Comparison of ENCODE assay signal across 16 cellular contexts in the genomic region with DNA sequence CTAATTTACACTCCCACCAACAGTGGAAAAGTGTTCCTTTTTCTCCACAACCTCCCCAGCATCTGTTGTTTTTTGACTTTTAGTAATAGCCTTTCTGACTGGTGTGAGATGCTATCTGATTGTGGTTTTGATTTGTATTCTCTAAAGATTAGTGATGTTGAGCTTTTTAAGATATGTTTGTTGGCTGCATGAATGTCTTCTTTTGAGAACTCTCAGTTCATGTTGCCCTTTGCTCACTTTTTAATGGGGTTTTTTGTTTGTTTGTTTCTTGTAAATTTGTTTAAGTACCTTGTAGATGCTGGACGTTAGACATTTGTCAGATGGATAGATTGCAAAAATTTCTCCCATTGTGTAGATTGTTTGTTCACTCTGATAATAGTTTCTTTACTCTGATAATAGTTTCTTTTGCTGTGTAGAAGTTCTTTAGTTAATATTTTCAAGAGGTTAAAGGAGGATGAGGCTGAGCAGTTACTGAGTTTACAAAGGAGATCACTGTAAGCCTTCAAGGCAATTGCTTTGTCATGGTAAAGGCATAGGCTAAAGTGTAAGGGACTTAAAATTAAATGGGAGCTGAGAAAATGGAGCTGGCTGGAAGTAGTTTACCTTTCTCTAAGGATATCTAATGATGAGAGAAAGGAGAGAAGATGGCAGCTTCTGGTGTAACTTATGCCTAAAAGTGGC.
"Had no signal": no experiment of that assay in that cellular context is flagged by ENCODE, and none has a peak within 500 bp of the region (broad histone marks: within the 10 kb centered on the region; RNA-seq: fewer than 3 reads in every experiment).

No MANE protein-coding gene starts in this region.

- H3K36me3 ChIP-seq: left ventricle myocardium inferior, ovary, suprapubic skin, upper lobe of right lung had no signal

- H3K4me1 ChIP-seq: body of pancreas, suprapubic skin, upper lobe of right lung had no signal

- ATAC-seq: activated CD8-positive, alpha-beta memory T cell treated with anti-CD3 and anti-CD28 coated beads, Interleukin-2, amount 10 ng/mL, durations not matched to agents 7 days and 5 days; body of pancreas; effector memory CD8-positive, alpha-beta T cell; stimulated activated naive CD8-positive, alpha-beta T cell treated with anti-CD3 and anti-CD28 coated beads, Interleukin-15, Interleukin-2, amounts not matched to agents 100 U/mL and 50 U/mL, for 24 hours; upper lobe of right lung had no signal

- H3K27me3 ChIP-seq: body of pancreas, ovary, suprapubic skin, upper lobe of right lung had no signal

- H3K27ac ChIP-seq: body of pancreas, left ventricle myocardium inferior, ovary, suprapubic skin, upper lobe of right lung had no signal

- H3K4me3 ChIP-seq: body of pancreas, left ventricle myocardium inferior, ovary, suprapubic skin, upper lobe of right lung had no signal

- DNase-seq: activated CD4-positive, alpha-beta T cell treated with anti-CD3 and anti-CD28 coated beads for 1 hour; activated CD4-positive, alpha-beta T cell treated with anti-CD3 and anti-CD28 coated beads, Interleukin-2, amount 50 U/mL, for 48 hours; activated CD8-positive, alpha-beta memory T cell treated with anti-CD3 and anti-CD28 coated beads, Interleukin-2, amount 10 ng/mL, durations not matched to agents 7 days and 5 days; activated effector memory CD4-positive, alpha-beta T cell treated with Interleukin-2 at 50 U/mL for 16 hours; activated T-cell treated with anti-CD3 and anti-CD28 coated beads, Interleukin-2, amount 50 U/mL, for 24 hours; amniotic stem cell; body of pancreas; effector memory CD8-positive, alpha-beta T cell; head of caudate nucleus; kidney; left ventricle myocardium inferior; ovary; stimulated activated CD4-positive, alpha-beta T cell treated with anti-CD3 and anti-CD28 coated beads, Interleukin-2, amount 100 ng/mL, for 48 hours; stimulated activated naive CD8-positive, alpha-beta T cell treated with anti-CD3 and anti-CD28 coated beads, Interleukin-15, Interleukin-2, amounts not matched to agents 100 U/mL and 50 U/mL, for 24 hours; upper lobe of right lung had no signal

- H3K9me3 ChIP-seq: body of pancreas, left ventricle myocardium inferior, ovary, suprapubic skin, upper lobe of right lung had no signal

- FAIRE-seq: kidney had no signal
